Comparison of ENCODE assay signal across 19 cellular contexts in genomic region chr7:108286290-108286904, GRCh38.
"Had no signal": no experiment of that assay in that cellular context is flagged by ENCODE, and none has a peak within 500 bp of the region (broad histone marks: within the 10 kb centered on the region; RNA-seq: fewer than 3 reads in every experiment).

No MANE protein-coding gene starts in this region.

- H3K4me1 ChIP-seq: prostate gland, vagina had no signal

- H3K27me3 ChIP-seq: ovary, spleen, vagina had no signal

- H3K27ac ChIP-seq: epithelial cell of prostate, heart right ventricle, neutrophil, ovary, prostate gland, spleen, thoracic aorta, vagina had no signal

- H3K9me3 ChIP-seq: heart right ventricle, neutrophil, ovary, prostate gland, spleen, thoracic aorta, vagina had no signal

- DNase-seq: activated CD4-positive, alpha-beta memory T cell treated with anti-CD3 and anti-CD28 coated beads, Interleukin-2, amount 10 ng/mL, durations not matched to agents 7 days and 5 days; activated CD4-positive, alpha-beta T cell treated with anti-CD3 and anti-CD28 coated beads for 48 hours; activated effector memory CD4-positive, alpha-beta T cell treated with Interleukin-2 at 50 U/mL for 16 hours; activated naive CD4-positive, alpha-beta T cell treated with anti-CD3 and anti-CD28 coated beads, Interleukin-2, amount 10 ng/mL, durations not matched to agents 7 days and 5 days; activated T-cell treated with anti-CD3 and anti-CD28 coated beads, Interleukin-2, amount 50 U/mL, for 72 hours; anterior cingulate cortex; foreskin fibroblast; heart right ventricle; islet precursor cell; left colon; ovary; spleen; stimulated activated CD4-positive, alpha-beta T cell treated with anti-CD3 and anti-CD28 coated beads, Interleukin-4, amount 100 ng/mL, for 1 hour; stimulated activated naive CD4-positive, alpha-beta T cell had no signal

- H3K36me3 ChIP-seq: heart right ventricle, neutrophil, ovary, prostate gland, spleen, thoracic aorta, vagina had no signal

- H3K4me3 ChIP-seq: heart right ventricle, ovary, prostate gland, spleen, thoracic aorta, vagina had no signal
